ENCODE assay signal across 8 cellular contexts in the genomic region with DNA sequence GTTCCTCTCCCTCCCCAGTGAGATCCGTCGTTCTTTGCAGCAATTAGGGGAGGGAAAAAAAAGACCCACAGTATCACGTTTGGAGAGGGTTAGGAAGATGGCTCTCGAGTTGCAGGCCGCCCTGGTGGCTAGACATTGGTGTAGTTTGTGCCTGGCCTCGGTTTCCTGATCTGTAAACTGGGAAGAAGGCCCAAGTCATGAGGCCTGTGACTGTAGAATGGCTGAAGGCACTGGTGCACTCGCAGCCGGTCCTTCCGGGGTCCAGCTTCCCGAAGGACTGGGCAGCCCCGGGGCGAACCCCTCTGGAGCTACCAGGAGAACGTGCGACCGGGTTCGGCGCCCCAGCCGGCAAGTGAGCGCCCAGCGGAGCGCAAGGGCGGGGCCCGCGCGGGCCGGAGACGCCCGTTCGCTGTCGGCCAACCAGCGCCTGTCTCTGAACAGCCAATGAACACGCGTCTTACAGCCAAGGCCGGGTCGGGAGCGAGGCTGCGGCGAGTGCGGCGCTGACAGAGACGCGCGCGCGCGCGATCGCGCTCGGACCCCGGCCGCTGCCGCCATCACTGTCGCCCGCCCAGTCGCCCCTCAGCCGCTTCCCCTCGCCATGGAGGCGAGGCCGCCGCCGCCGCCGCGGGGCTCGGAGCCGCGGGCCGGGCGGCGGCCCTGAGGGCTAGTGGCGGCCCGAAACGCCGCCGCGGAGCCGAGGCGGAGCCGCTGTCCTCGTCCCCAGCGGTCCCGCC. TPM values are rescaled to one million over a fixed set of nuclear protein-coding genes. Genes with fewer than 3 reads are reported as not detected.
DNase-seq lines count a peak whose midpoint lies in the region; ATAC-seq, FAIRE-seq and TF ChIP-seq lines count a peak whose summit lies in the region.

A gene with protein sequence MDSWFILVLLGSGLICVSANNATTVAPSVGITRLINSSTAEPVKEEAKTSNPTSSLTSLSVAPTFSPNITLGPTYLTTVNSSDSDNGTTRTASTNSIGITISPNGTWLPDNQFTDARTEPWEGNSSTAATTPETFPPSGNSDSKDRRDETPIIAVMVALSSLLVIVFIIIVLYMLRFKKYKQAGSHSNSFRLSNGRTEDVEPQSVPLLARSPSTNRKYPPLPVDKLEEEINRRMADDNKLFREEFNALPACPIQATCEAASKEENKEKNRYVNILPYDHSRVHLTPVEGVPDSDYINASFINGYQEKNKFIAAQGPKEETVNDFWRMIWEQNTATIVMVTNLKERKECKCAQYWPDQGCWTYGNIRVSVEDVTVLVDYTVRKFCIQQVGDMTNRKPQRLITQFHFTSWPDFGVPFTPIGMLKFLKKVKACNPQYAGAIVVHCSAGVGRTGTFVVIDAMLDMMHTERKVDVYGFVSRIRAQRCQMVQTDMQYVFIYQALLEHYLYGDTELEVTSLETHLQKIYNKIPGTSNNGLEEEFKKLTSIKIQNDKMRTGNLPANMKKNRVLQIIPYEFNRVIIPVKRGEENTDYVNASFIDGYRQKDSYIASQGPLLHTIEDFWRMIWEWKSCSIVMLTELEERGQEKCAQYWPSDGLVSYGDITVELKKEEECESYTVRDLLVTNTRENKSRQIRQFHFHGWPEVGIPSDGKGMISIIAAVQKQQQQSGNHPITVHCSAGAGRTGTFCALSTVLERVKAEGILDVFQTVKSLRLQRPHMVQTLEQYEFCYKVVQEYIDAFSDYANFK (plus strand): TSS at position 472 of the 737 bp plus-strand sequence. CDS start 90,797 bp downstream, outside the sequence.

- H3K36me3 ChIP-seq in WERI-Rb-1 (peaks cover 13% of the 10 kb centered on the region; the same call in 1 of the 2 replicates), breast epithelium (no peaks in the 10 kb centered on the region), small intestine (ENCODE audit: control insufficient read depth in 2 of 2, insufficient read depth in 2 of 2, low read length in 2 of 2) (no peaks in the 10 kb centered on the region)

- peak; percentile 61 for ATAC-seq in GM18870 (IDR thresholded peaks at IDR 0.05; ENCODE audit: unreplicated experiment)
- ATAC-seq in HG03135 (IDR thresholded peaks at IDR 0.05; ENCODE audit: unreplicated experiment) = peak; percentile 94

- WGBS in small intestine, 3 donors = 0% methylated on average over 41 to 83 of the region's 83 CpGs

- peak; percentile 42 for TF ChIP-seq POLR2A in breast epithelium (IDR thresholded peaks at IDR 0.05)

- no peaks in the 10 kb centered on the region for H3K9me3 ChIP-seq in WERI-Rb-1 (ENCODE audit: severe bottlenecking)
- no peaks in the 10 kb centered on the region for H3K9me3 ChIP-seq in breast epithelium
- H3K9me3 ChIP-seq in small intestine (ENCODE audit: control insufficient read depth, low read depth) = no peaks in the 10 kb centered on the region

- peak; percentile 90 for DNase-seq in ACHN
- DNase-seq in NCI-H2196 (lab: John Stamatoyannopoulos, UW; ENCODE audit: unreplicated experiment) = peak; percentile 94
- peak; percentile 92 for DNase-seq in WERI-Rb-1
- DNase-seq in breast epithelium (ENCODE audit: low spot score in 2 of 2) = peak; percentile 83 to 86
- peak; percentile 97 for DNase-seq in iPS-NIHi11 (ENCODE audit: low spot score)
- peak; percentile 91 for DNase-seq in small intestine

- no peaks in the 10 kb centered on the region for H3K27me3 ChIP-seq in WERI-Rb-1 (ENCODE audit: insufficient read depth, low read depth, severe bottlenecking)
- no peaks in the 10 kb centered on the region for H3K27me3 ChIP-seq in breast epithelium
- H3K27me3 ChIP-seq in small intestine (ENCODE audit: control insufficient read depth in 2 of 2, insufficient read depth in 2 of 2, low read length in 2 of 2) = no peaks in the 10 kb centered on the region

- H3K4me1 ChIP-seq in breast epithelium (peaks cover 0 to 12% of the 10 kb centered on the region in 2 donors), small intestine (ENCODE audit: control insufficient read depth in 2 of 2, insufficient read depth in 1 of 2, low read depth in 1 of 2, low read length in 1 of 2) (peaks cover 0 to 4% of the 10 kb centered on the region in 2 donors)

- TF ChIP-seq CTCF in WERI-Rb-1 (IDR thresholded peaks at IDR 0.05; ENCODE audit: low read depth, low read length) (no peak), breast epithelium (IDR thresholded peaks at IDR 0.05) (no peak)

- H3K4me3 ChIP-seq in WERI-Rb-1 (ENCODE audit: low read depth, low read length) (peak within 1 kb of the TSS; percentile 75), breast epithelium (peak within 1 kb of the TSS; percentile 80 to 94 (median 94)), small intestine (ENCODE audit: low read depth in 1 of 2, low read length in 2 of 2) (peak within 1 kb of the TSS; percentile 75 to 97)

- in situ Hi-C loops in ACHN (cut with HindIII; ENCODE audit: low pct_ligation_motif_present, low pct_unique_long_range_greater_than_20kb, low sequenced_read_pairs) = no loop called here

- intact Hi-C loops in breast epithelium (cut with DNase I; ENCODE audit: low total_unique reads) = no loop called here

- FAIRE-seq in small intestine (lab: Jason Lieb, UNC) = no peak

- H3K27ac ChIP-seq in WERI-Rb-1 (peak within 1 kb of the TSS; percentile 72), breast epithelium (peak within 1 kb of the TSS; percentile 86 to 88), small intestine (ENCODE audit: low read depth in 1 of 2, low read length in 1 of 2) (peak within 1 kb of the TSS; percentile 46 to 85)

RNA-seq across cellular contexts. Expression of the gene that starts here (rescaled TPM):
- total RNA-seq in breast epithelium = 100 to 1,000 TPM in 1 of 3 donors, 10 to 100 TPM in 2; 89.1 to 102 (median 96.0) TPM
- 10 to 100 TPM in 1 of 3 donors, 1 to 10 TPM in 2; 7.4 to 28.6 (median 7.8) TPM for polyA plus RNA-seq in small intestine

Comparison
In these comparisons a context has a peak if more than half of its experiments do, and no peak if none do; other contexts are left out.
1. Peak in every context shown above with its lines: DNase-seq, ATAC-seq, H3K4me3 ChIP-seq and H3K27ac ChIP-seq.